Comparison of ENCODE assay signal across 35 cellular contexts in the genomic region with DNA sequence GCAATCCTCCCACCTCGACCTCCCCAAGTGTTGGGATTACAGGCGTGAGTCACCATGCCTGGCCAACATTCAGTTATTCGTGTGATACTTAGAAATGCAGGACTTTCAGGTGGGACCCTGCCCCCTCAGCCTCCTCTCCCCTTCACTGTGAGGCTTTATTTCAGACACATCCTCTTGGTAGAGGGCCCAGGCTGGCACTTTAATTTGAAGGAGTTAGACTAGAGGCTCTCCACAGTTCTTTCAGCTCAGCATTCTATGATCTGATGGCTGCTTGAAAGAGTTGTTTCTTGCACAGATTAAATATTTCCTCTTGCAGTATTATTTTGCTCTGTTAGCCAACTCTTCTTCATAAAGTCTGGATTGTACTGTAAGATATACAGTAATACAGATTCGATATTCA. TPM values are rescaled to one million over a fixed set of nuclear protein-coding genes. Genes with fewer than 3 reads are reported as not detected.
"Had no signal": no experiment of that assay in that cellular context is flagged by ENCODE, and none has a peak within 500 bp of the region (broad histone marks: within the 10 kb centered on the region; RNA-seq: fewer than 3 reads in every experiment).

No MANE protein-coding gene starts in this region.

- ATAC-seq: activated CD4-positive, CD25-positive, alpha-beta regulatory T cell treated with anti-CD3 and anti-CD28 coated beads, Interleukin-2, amount 50 U/mL, for 24 hours; activated CD8-positive, alpha-beta T cell treated with anti-CD3 and anti-CD28 coated beads for 36 hours; activated naive CD8-positive, alpha-beta T cell treated with anti-CD3 and anti-CD28 coated beads, Interleukin-2, amount 50 U/mL, for 24 hours; gastroesophageal sphincter; T-helper 17 cell had no signal

- H3K27ac Mint-ChIP-seq: activated B cell treated with CpG ODN at 0.5 μM for 24 hours; activated CD8-positive, alpha-beta T cell treated with anti-CD3 and anti-CD28 coated beads for 36 hours; activated naive CD4-positive, alpha-beta T cell treated with anti-CD3 and anti-CD28 coated beads for 36 hours; activated naive CD4-positive, alpha-beta T cell treated with anti-CD3 and anti-CD28 coated beads, Interleukin-2, amount 50 U/mL, for 24 hours; activated naive CD8-positive, alpha-beta T cell treated with anti-CD3 and anti-CD28 coated beads for 36 hours; activated naive CD8-positive, alpha-beta T cell treated with anti-CD3 and anti-CD28 coated beads, Interleukin-2, amount 50 U/mL, for 24 hours; activated T-helper 1 cell treated with anti-CD3 and anti-CD28 coated beads, Interleukin-12 subunit alpha, Interleukin-12 subunit beta, Interleukin-2, Interleukin-4 antibody, amounts not matched to agents 30 ng/mL and 10 ng/mL and 1 ng/mL, durations not matched to agents 14 hours and 24 hours and 36 hours; activated T-helper 2 cell treated with anti-CD3 and anti-CD28 coated beads, Interferon-gamma antibody, Interleukin-2, Interleukin-4, amounts not matched to agents 10 μg/mL and 5 μg/mL and 100 μg/mL, durations not matched to agents 14 hours and 24 hours and 36 hours; brain; T-helper 17 cell; T-helper 2 cell treated with Interferon-gamma antibody and Interleukin-4, amounts not matched to agents 5 μg/mL and 100 μg/mL, for 36 hours had no signal

- H3K36me3 ChIP-seq: adrenal gland, breast epithelium, cardiac muscle cell, colonic mucosa, esophagus squamous epithelium, gastroesophageal sphincter, WERI-Rb-1 had no signal

- H3K4me3 Mint-ChIP-seq: activated B cell treated with CpG ODN at 0.5 μM for 24 hours; activated CD8-positive, alpha-beta T cell treated with anti-CD3 and anti-CD28 coated beads for 36 hours; activated naive CD4-positive, alpha-beta T cell treated with anti-CD3 and anti-CD28 coated beads for 36 hours; activated naive CD4-positive, alpha-beta T cell treated with anti-CD3 and anti-CD28 coated beads, Interleukin-2, amount 50 U/mL, for 24 hours; activated naive CD8-positive, alpha-beta T cell treated with anti-CD3 and anti-CD28 coated beads for 36 hours; activated naive CD8-positive, alpha-beta T cell treated with anti-CD3 and anti-CD28 coated beads, Interleukin-2, amount 50 U/mL, for 24 hours; activated T-helper 1 cell treated with anti-CD3 and anti-CD28 coated beads, Interleukin-12 subunit alpha, Interleukin-12 subunit beta, Interleukin-2, Interleukin-4 antibody, amounts not matched to agents 30 ng/mL and 10 ng/mL and 1 ng/mL, durations not matched to agents 14 hours and 24 hours and 36 hours; brain; T-helper 17 cell; T-helper 2 cell treated with Interferon-gamma antibody and Interleukin-4, amounts not matched to agents 5 μg/mL and 100 μg/mL, for 36 hours had no signal

- H3K27ac ChIP-seq: adrenal gland, breast epithelium, cardiac muscle cell, colonic mucosa, epithelial cell of prostate, esophagus squamous epithelium, gastroesophageal sphincter, WERI-Rb-1 had no signal

- DNase-seq: activated B cell treated with CpG ODN at 0.5 μM for 24 hours; activated CD4-positive, alpha-beta T cell treated with anti-CD3 and anti-CD28 coated beads for 48 hours; activated CD4-positive, alpha-beta T cell treated with anti-CD3 and anti-CD28 coated beads, Interleukin-2, amount 50 U/mL, for 1 hour; activated CD4-positive, alpha-beta T cell treated with anti-CD3 and anti-CD28 coated beads, Interleukin-2, amount 50 U/mL, for 48 hours; activated CD8-positive, alpha-beta memory T cell treated with anti-CD3 and anti-CD28 coated beads for 24 hours; activated CD8-positive, alpha-beta T cell treated with anti-CD3 and anti-CD28 coated beads for 36 hours; activated effector memory CD4-positive, alpha-beta T cell treated with anti-CD3 and anti-CD28 coated beads, Interleukin-2, amount 50 U/mL, for 16 hours; activated naive CD4-positive, alpha-beta T cell treated with anti-CD3 and anti-CD28 coated beads for 36 hours; activated naive CD8-positive, alpha-beta T cell treated with anti-CD3 and anti-CD28 coated beads for 36 hours; activated naive CD8-positive, alpha-beta T cell treated with anti-CD3 and anti-CD28 coated beads, Interleukin-2, amount 50 U/mL, for 24 hours; activated T-cell treated with anti-CD3 and anti-CD28 coated beads, Interleukin-2, amount 50 U/mL, for 1 hour; activated T-cell treated with anti-CD3 and anti-CD28 coated beads, Interleukin-2, amount 50 U/mL, for 48 hours; adrenal gland; amygdala; aorta; central memory CD4-positive, alpha-beta T cell; cerebellar nuclear complex; colonic mucosa; effector CD8-positive, alpha-beta T cell; esophagus squamous epithelium; foreskin melanocyte; T-helper 1 cell; T-helper 17 cell; T1000; WERI-Rb-1 had no signal

- H3K27me3 ChIP-seq: adrenal gland, breast epithelium, cardiac muscle cell, colonic mucosa, esophagus squamous epithelium, gastroesophageal sphincter had no signal

- H3K4me3 ChIP-seq: adrenal gland, breast epithelium, cardiac muscle cell, colonic mucosa, esophagus squamous epithelium, gastroesophageal sphincter had no signal

- H3K4me1 Mint-ChIP-seq: activated B cell treated with CpG ODN at 0.5 μM for 24 hours; activated naive CD4-positive, alpha-beta T cell treated with anti-CD3 and anti-CD28 coated beads, Interleukin-2, amount 50 U/mL, for 24 hours; T-helper 17 cell had no signal

- H3K9me3 ChIP-seq: adrenal gland, breast epithelium, colonic mucosa, esophagus squamous epithelium, gastroesophageal sphincter had no signal

- H3K9me3 Mint-ChIP-seq: activated B cell treated with CpG ODN at 0.5 μM for 24 hours; activated CD8-positive, alpha-beta T cell treated with anti-CD3 and anti-CD28 coated beads for 36 hours; activated naive CD4-positive, alpha-beta T cell treated with anti-CD3 and anti-CD28 coated beads for 36 hours; activated naive CD4-positive, alpha-beta T cell treated with anti-CD3 and anti-CD28 coated beads, Interleukin-2, amount 50 U/mL, for 24 hours; activated naive CD8-positive, alpha-beta T cell treated with anti-CD3 and anti-CD28 coated beads, Interleukin-2, amount 50 U/mL, for 24 hours; activated T-helper 1 cell treated with anti-CD3 and anti-CD28 coated beads, Interleukin-12 subunit alpha, Interleukin-12 subunit beta, Interleukin-2, Interleukin-4 antibody, amounts not matched to agents 30 ng/mL and 10 ng/mL and 1 ng/mL, durations not matched to agents 14 hours and 24 hours and 36 hours; activated T-helper 2 cell treated with anti-CD3 and anti-CD28 coated beads, Interferon-gamma antibody, Interleukin-2, Interleukin-4, amounts not matched to agents 10 μg/mL and 5 μg/mL and 100 μg/mL, durations not matched to agents 14 hours and 24 hours and 36 hours; T-helper 2 cell treated with Interferon-gamma antibody and Interleukin-4, amounts not matched to agents 5 μg/mL and 100 μg/mL, for 36 hours had no signal

- H3K27me3 Mint-ChIP-seq: activated naive CD4-positive, alpha-beta T cell treated with anti-CD3 and anti-CD28 coated beads, Interleukin-2, amount 50 U/mL, for 24 hours had no signal

RNA-seq across cellular contexts. Expression of gene CTDSPL, which starts 35.1 kb away (rescaled TPM):
- total RNA-seq: activated B cell treated with CpG ODN at 0.5 μM for 24 hours had no signal
